ENCODE assay signal across 10 cellular contexts in genomic region chr22:38699143-38699542, GRCh38. TPM values are rescaled to one million over a fixed set of nuclear protein-coding genes. Genes with fewer than 3 reads are reported as not detected.
DNase-seq lines count a peak whose midpoint lies in the region; ATAC-seq, FAIRE-seq and TF ChIP-seq lines count a peak whose summit lies in the region.
"Had no signal": no experiment of that assay in that cellular context is flagged by ENCODE, and none has a peak within 500 bp of the region (broad histone marks: within the 10 kb centered on the region; RNA-seq: fewer than 3 reads in every experiment).

No MANE protein-coding gene starts in this region.

- no peak for TF ChIP-seq EP300 in A549 (IDR thresholded peaks at IDR 0.05)

- peak overlapping the region; percentile 87; the same call in 1 of the 2 replicates for H3K9ac ChIP-seq in HUES64 (ENCODE audit: low read depth, low read length)

- H3K27ac ChIP-seq in A549 = peak overlapping the region; percentile 96 to 99
- no peak overlapping the region for H3K27ac ChIP-seq in HUES64 (ENCODE audit: low read depth, low read length)
- peak overlapping the region; percentile 88 for H3K27ac ChIP-seq in muscle layer of duodenum (ENCODE audit: low read length)

- ATAC-seq in A549 = no peak

- no peaks in the 10 kb centered on the region for H3K27me3 ChIP-seq in HUES64 (ENCODE audit: insufficient read depth, low read length)
- H3K27me3 ChIP-seq in bronchial epithelial cell (ENCODE audit: control insufficient read depth, insufficient read depth, low read length) = no peaks in the 10 kb centered on the region
- no peaks in the 10 kb centered on the region for H3K27me3 ChIP-seq in muscle layer of duodenum (ENCODE audit: low read depth, low read length)

- CTCF ChIA-PET in A549 (lab: Yijun Ruan, JAX) (interaction anchor here (1.6 to 5.6 kb wide), 2 partner anchors 17 to 19 kb away, joined by 4 to 47 read pairs; partner anchors contain the start of gene TOMM22), GM10248 (lab: Yijun Ruan, JAX) (interaction anchor here (1.5 to 6.2 kb wide), 4 partner anchors 10 to 36 kb away, joined by 3 to 48 read pairs (median 6); partner anchors contain the start of gene TOMM22)

- TF ChIP-seq CTCF in A549 (IDR thresholded peaks at IDR 0.05) (no peak), bronchial epithelial cell (IDR thresholded peaks at IDR 0.05; ENCODE audit: insufficient read depth, low read length, severe bottlenecking) (no peak), GM10248 (IDR thresholded peaks at IDR 0.05; ENCODE audit: control extremely low read depth, extremely low read depth, low read depth, missing control alignments) (no peak)

- POLR2A ChIA-PET in A549 (lab: Yijun Ruan, JAX) (interaction anchor here (0.6 to 2.9 kb wide), 2 partner anchors 17 to 208 kb away, joined by 6 to 12 read pairs; partner anchors contain the start of gene TOMM22), GM10248 (lab: Yijun Ruan, JAX) (interaction anchor here (1.2 to 1.7 kb wide), 2 partner anchors 10 to 17 kb away, joined by 3 to 5 read pairs; partner anchors contain the start of gene TOMM22)

- TF ChIP-seq RAD21 in A549 (conservative IDR thresholded peaks at IDR 0.05 in 1 of 2, IDR thresholded peaks at IDR 0.05 in 1 of 2) = no peak

- H3K4me2 ChIP-seq in A549 = peak overlapping the region; percentile 86

- no peak for FAIRE-seq in A549 (lab: Jason Lieb, UNC)
- no peak for FAIRE-seq in bronchial epithelial cell (lab: Jason Lieb, UNC)
- no peak for FAIRE-seq in GM19239 (lab: Jason Lieb, UNC)

- H3K4me1 ChIP-seq in A549 (peaks cover 53% of the 10 kb centered on the region), HUES64 (ENCODE audit: insufficient read depth, low read length) (peaks cover 26% of the 10 kb centered on the region; the same call in 1 of the 2 replicates), muscle layer of duodenum (ENCODE audit: control insufficient read depth in 1 of 2, insufficient read depth in 2 of 2, low read length in 2 of 2) (peaks cover 19 to 34% of the 10 kb centered on the region in 2 donors)

- H3K36me3 ChIP-seq in HUES64 (ENCODE audit: insufficient read depth, low read length) (peaks cover 19% of the 10 kb centered on the region), bronchial epithelial cell (ENCODE audit: control insufficient read depth, insufficient read depth, low read length) (peaks cover under 1% of the 10 kb centered on the region), muscle layer of duodenum (ENCODE audit: control insufficient read depth in 1 of 2, insufficient read depth in 2 of 2, low read length in 2 of 2) (no peaks in the 10 kb centered on the region)

- H3K9me3 ChIP-seq in A549 (no peaks in the 10 kb centered on the region), HUES64 (ENCODE audit: insufficient read depth, low read depth, low read length) (no peaks in the 10 kb centered on the region), muscle layer of duodenum (ENCODE audit: control insufficient read depth in 1 of 2, low read length in 2 of 2) (no peaks in the 10 kb centered on the region)

- DNase-seq in A549 (ENCODE audit: low read depth in 1 of 2, low spot score in 1 of 2) = no peak
- DNase-seq in bronchial epithelial cell (ENCODE audit: low read depth) = no peak
- DNase-seq in GM10248 (ENCODE audit: extremely low spot score) = no peak
- DNase-seq in NCI-H2107 (lab: John Stamatoyannopoulos, UW) = no peak
- no peak for DNase-seq in GM19239 (ENCODE audit: insufficient read length, low spot score)
- no peak for DNase-seq in NCI-H510A (lab: John Stamatoyannopoulos, UW)
- DNase-seq: GF-D8, NCI-H187 treated with DMSO at 0.1 percent for 48 hours had no signal

- WGBS in A549 (ENCODE audit: missing lambda C conversion rate) = 79% methylated on average over 5 of the region's 5 CpGs
- 95% methylated on average over 5 of the region's 5 CpGs for WGBS in HUES64

- TF ChIP-seq POLR2A in A549 (IDR thresholded peaks at IDR 0.05; ENCODE audit: low read length) = no peak

- peak overlapping the region; percentile 88 for H3K4me3 ChIP-seq in A549
- peak overlapping the region; percentile 92 for H3K4me3 ChIP-seq in HUES64 (ENCODE audit: low read length)
- H3K4me3 ChIP-seq in bronchial epithelial cell (ENCODE audit: low read depth, low read length) = peak overlapping the region; percentile 85
- H3K4me3 ChIP-seq in muscle layer of duodenum (ENCODE audit: low read depth in 1 of 2, low read length in 2 of 2) = peak overlapping the region; percentile 59 to 69

TF ChIP-seq in A549, 52 proteins besides CTCF, POLR2A, EP300 and RAD21:
- TF ChIP-seq MAZ (IDR thresholded peaks at IDR 0.05; ENCODE audit: borderline replicate concordance, low read depth, low read length) (no peak), ZC3H11A (IDR thresholded peaks at IDR 0.05) (no peak), NFE2L2 (conservative IDR thresholded peaks at IDR 0.05; ENCODE audit: low read length) (no peak), MYC (IDR thresholded peaks at IDR 0.05; ENCODE audit: borderline replicate concordance, low read length) (no peak), KDM1A (IDR thresholded peaks at IDR 0.05; ENCODE audit: low read depth) (no peak), RARB (CRISPR knock-in tag; IDR thresholded peaks at IDR 0.05) (no peak), BHLHE40 (IDR thresholded peaks at IDR 0.05; ENCODE audit: low read depth, low read length) (no peak), PHF8 (IDR thresholded peaks at IDR 0.05; ENCODE audit: borderline replicate concordance, low read depth) (no peak), RFX5 (IDR thresholded peaks at IDR 0.05) (no peak), FOSL2 (IDR thresholded peaks at IDR 0.05) (no peak), FOSL2 (CRISPR knock-in tag; IDR thresholded peaks at IDR 0.05) (no peak), BCL3 (IDR thresholded peaks at IDR 0.05) (no peak)

RNA-seq across cellular contexts. Expression of gene JOSD1, which starts 1.6 kb away (rescaled TPM):
- polyA plus RNA-seq in A549 (2011; rRNA removed) = 37.5 and 40.9 TPM in 2 replicates
- 22.7 and 28.4 TPM in 2 replicates for polyA plus RNA-seq in A549 (2012; cell fraction: cytosol; rRNA removed)
- 25.9 and 35.5 TPM in 2 replicates for polyA plus RNA-seq in A549 (2012; cell fraction: nucleus; rRNA removed)
- polyA plus RNA-seq in A549 (2017; fragmentation: RNase III; extraction: RNeasy Plus Mini Kit Qiagen cat#74134 plus additional on column Dnase treatment) = 28.5 to 30.9 TPM (median 29.7 TPM) in 3 replicates
- polyA minus RNA-seq in A549 (2011; rRNA and poly(A)+ RNA removed) = 45.8 and 46.8 TPM in 2 replicates
- polyA plus RNA-seq in HUES64 (2013, experiment 1 of 2) = 14.3 TPM
- 19.0 TPM for polyA plus RNA-seq in HUES64 (2013, experiment 2 of 2)
- 123 and 147 TPM in 2 replicates for total RNA-seq in bronchial epithelial cell

RNA-seq across cellular contexts. Expression of gene GTPBP1, which starts 6.6 kb away (rescaled TPM):
- polyA plus RNA-seq in A549 (2011; rRNA removed) (10.7 and 15.1 TPM in 2 replicates), A549 (2017; fragmentation: RNase III; extraction: RNeasy Plus Mini Kit Qiagen cat#74134 plus additional on column Dnase treatment) (7.1 to 9.0 TPM (median 8.8 TPM) in 3 replicates)
- 8.6 and 10.5 TPM in 2 replicates for polyA plus RNA-seq in A549 (2012; cell fraction: cytosol; rRNA removed)
- polyA plus RNA-seq in A549 (2012; cell fraction: nucleus; rRNA removed) = 29.4 and 33.7 TPM in 2 replicates
- polyA minus RNA-seq in A549 (2011; rRNA and poly(A)+ RNA removed) = 19.9 and 28.5 TPM in 2 replicates
- 39.8 TPM for polyA plus RNA-seq in HUES64 (2013, experiment 1 of 2)
- 42.3 TPM for polyA plus RNA-seq in HUES64 (2013, experiment 2 of 2)
- total RNA-seq in bronchial epithelial cell = 28.7 and 47.0 TPM in 2 replicates

RNA-seq across cellular contexts. Expression of gene TOMM22, which starts 17.4 kb away (rescaled TPM):
- 53.6 and 63.2 TPM in 2 replicates for polyA plus RNA-seq in A549 (2011; rRNA removed)
- 28.3 and 30.9 TPM in 2 replicates for polyA plus RNA-seq in A549 (2012; cell fraction: cytosol; rRNA removed)
- 9.5 and 18.8 TPM in 2 replicates for polyA plus RNA-seq in A549 (2012; cell fraction: nucleus; rRNA removed)
- polyA plus RNA-seq in A549 (2017; fragmentation: RNase III; extraction: RNeasy Plus Mini Kit Qiagen cat#74134 plus additional on column Dnase treatment) = 68.4 to 69.8 TPM (median 69.2 TPM) in 3 replicates
- polyA minus RNA-seq in A549 (2011; rRNA and poly(A)+ RNA removed) = 32.8 and 43.9 TPM in 2 replicates
- 96.1 TPM for polyA plus RNA-seq in HUES64 (2013, experiment 1 of 2)
- 94.6 TPM for polyA plus RNA-seq in HUES64 (2013, experiment 2 of 2)
- 42.9 and 70.0 TPM in 2 replicates for total RNA-seq in bronchial epithelial cell

RNA-seq across cellular contexts. Expression of gene CBY1, which starts 42.7 kb away (rescaled TPM):
- 18.9 and 20.8 TPM in 2 replicates for polyA plus RNA-seq in A549 (2011; rRNA removed)
- 15.0 and 15.3 TPM in 2 replicates for polyA plus RNA-seq in A549 (2012; cell fraction: cytosol; rRNA removed)
- polyA plus RNA-seq in A549 (2012; cell fraction: nucleus; rRNA removed) = 5.5 and 8.7 TPM in 2 replicates
- 17.5 to 19.4 TPM (median 18.6 TPM) in 3 replicates for polyA plus RNA-seq in A549 (2017; fragmentation: RNase III; extraction: RNeasy Plus Mini Kit Qiagen cat#74134 plus additional on column Dnase treatment)
- polyA minus RNA-seq in A549 (2011; rRNA and poly(A)+ RNA removed) = 9.1 TPM in 2 replicates
- polyA plus RNA-seq in HUES64 (2013, experiment 1 of 2) = 28.0 TPM
- 27.1 TPM for polyA plus RNA-seq in HUES64 (2013, experiment 2 of 2)
- total RNA-seq in bronchial epithelial cell = 16.1 and 22.0 TPM in 2 replicates

RNA-seq across cellular contexts. Expression of gene FAM227A, which starts 43.0 kb away (rescaled TPM):
- polyA plus RNA-seq in A549 (2011; rRNA removed) (3.5 and 4.0 TPM in 2 replicates), A549 (2017; fragmentation: RNase III; extraction: RNeasy Plus Mini Kit Qiagen cat#74134 plus additional on column Dnase treatment) (1.4 to 1.7 TPM (median 1.4 TPM) in 3 replicates)
- 0.57 TPM in 2 replicates for polyA plus RNA-seq in A549 (2012; cell fraction: cytosol; rRNA removed)
- polyA plus RNA-seq in A549 (2012; cell fraction: nucleus; rRNA removed) = 2.3 and 3.3 TPM in 2 replicates
- polyA minus RNA-seq in A549 (2011; rRNA and poly(A)+ RNA removed) = 5.9 and 6.7 TPM in 2 replicates
- polyA plus RNA-seq in HUES64 (2013, experiment 1 of 2) = 1.9 TPM
- 2.2 TPM for polyA plus RNA-seq in HUES64 (2013, experiment 2 of 2)
- 0.26 and 0.38 TPM in 2 replicates for total RNA-seq in bronchial epithelial cell
